ENCODE assay signal across 1 cellular context in genomic region chr3:15065550-15066007, GRCh38.
TF ChIP-seq lines count a peak whose summit lies in the region.

No MANE protein-coding gene starts in this region.

TF ChIP-seq in GM12878, 131 proteins besides CTCF, POLR2A, EP300 and RAD21:
- TF ChIP-seq MLLT1 (IDR thresholded peaks at IDR 0.05) (0 out of 2 replicates have a peak, but pooled peaks have one; percentile 62), SREBF1 (IDR thresholded peaks at IDR 0.05; ENCODE audit: low read length) (no peak)
